ENCODE assay signal across 1 cellular context in genomic region chr16:69301861-69302260, GRCh38.
TF ChIP-seq lines count a peak whose summit lies in the region.

No MANE protein-coding gene starts in this region.

TF ChIP-seq in endothelial cell of umbilical vein, 7 proteins besides CTCF, POLR2A, EP300 and RAD21:
- TF ChIP-seq POLR2AphosphoS5 (IDR thresholded peaks at IDR 0.05; ENCODE audit: insufficient read depth, low read depth, low read length) (no peak), MAX (IDR thresholded peaks at IDR 0.05; ENCODE audit: insufficient read depth, insufficient read length) (no peak), MYC (IDR thresholded peaks at IDR 0.05; ENCODE audit: low read depth, low read length) (no peak), GATA2 (IDR thresholded peaks at IDR 0.05; ENCODE audit: insufficient read depth, insufficient read length, low read depth, low read length) (no peak), FOS (IDR thresholded peaks at IDR 0.05; ENCODE audit: borderline replicate concordance, insufficient read depth, low read length) (no peak), JUN (IDR thresholded peaks at IDR 0.05; ENCODE audit: borderline replicate concordance, insufficient read depth, insufficient read length, low read depth) (no peak), EZH2 (IDR thresholded peaks at IDR 0.05; ENCODE audit: borderline replicate concordance, low read depth, low read length, severe bottlenecking) (no peak)
TF ChIP-seq in endothelial cell of umbilical vein: peak in this region for 0.
